ENCODE assay signal across 27 cellular contexts in the genomic region with DNA sequence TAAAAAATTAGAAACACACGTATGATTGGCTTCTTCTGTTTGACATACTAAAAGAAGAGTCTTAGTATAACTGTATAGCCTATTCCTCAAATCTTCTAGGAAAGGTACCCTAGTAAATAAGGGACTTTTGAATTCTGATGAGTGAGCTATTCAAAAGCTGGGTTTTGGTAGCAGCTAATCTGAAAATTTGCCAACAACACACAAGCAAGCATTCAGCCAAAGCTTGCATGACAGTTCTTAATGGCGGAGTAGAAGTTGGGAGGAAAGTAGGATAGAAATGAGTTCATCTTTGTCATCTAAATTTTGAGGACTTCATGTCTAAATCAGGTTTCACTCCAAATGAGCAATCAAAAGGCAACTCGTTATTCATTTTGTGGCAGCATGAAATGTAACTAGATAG.
"Had no signal": no experiment of that assay in that cellular context is flagged by ENCODE, and none has a peak within 500 bp of the region (broad histone marks: within the 10 kb centered on the region; RNA-seq: fewer than 3 reads in every experiment).

No MANE protein-coding gene starts in this region.

- H3K27me3 Mint-ChIP-seq: activated CD8-positive, alpha-beta T cell treated with anti-CD3 and anti-CD28 coated beads for 36 hours; activated naive CD4-positive, alpha-beta T cell treated with anti-CD3 and anti-CD28 coated beads, Interleukin-2, amount 50 U/mL, for 24 hours; activated naive CD8-positive, alpha-beta T cell treated with anti-CD3 and anti-CD28 coated beads for 36 hours; activated naive CD8-positive, alpha-beta T cell treated with anti-CD3 and anti-CD28 coated beads, Interleukin-2, amount 50 U/mL, for 24 hours; activated T-helper 17 cell treated with anti-CD3 and anti-CD28 coated beads, Interleukin-2, amount 50 U/mL, for 72 hours; effector memory CD8-positive, alpha-beta T cell had no signal

- H3K27ac ChIP-seq: adrenal gland, body of pancreas, esophagus muscularis mucosa, foreskin keratinocyte, gastrocnemius medialis, VCaP had no signal

- H3K36me3 ChIP-seq: adrenal gland, esophagus muscularis mucosa, gastrocnemius medialis had no signal

- H3K9me3 Mint-ChIP-seq: activated naive CD4-positive, alpha-beta T cell treated with anti-CD3 and anti-CD28 coated beads for 36 hours; activated naive CD4-positive, alpha-beta T cell treated with anti-CD3 and anti-CD28 coated beads, Interleukin-2, amount 50 U/mL, for 24 hours; activated naive CD8-positive, alpha-beta T cell treated with anti-CD3 and anti-CD28 coated beads for 36 hours; activated T-cell treated with anti-CD3 and anti-CD28 coated beads, Interleukin-2, amount 50 U/mL, for 4 hours; WTC11 had no signal

- H3K36me3 Mint-ChIP-seq: activated naive CD4-positive, alpha-beta T cell treated with anti-CD3 and anti-CD28 coated beads, Interleukin-2, amount 50 U/mL, for 24 hours; activated naive CD8-positive, alpha-beta T cell treated with anti-CD3 and anti-CD28 coated beads for 36 hours; WTC11 had no signal

- H3K27me3 ChIP-seq: adrenal gland, body of pancreas, esophagus muscularis mucosa, foreskin keratinocyte, gastrocnemius medialis had no signal

- H3K4me1 Mint-ChIP-seq: activated naive CD4-positive, alpha-beta T cell treated with anti-CD3 and anti-CD28 coated beads, Interleukin-2, amount 50 U/mL, for 24 hours; activated naive CD8-positive, alpha-beta T cell treated with anti-CD3 and anti-CD28 coated beads for 36 hours; activated naive CD8-positive, alpha-beta T cell treated with anti-CD3 and anti-CD28 coated beads, Interleukin-2, amount 50 U/mL, for 24 hours; activated T-helper 17 cell treated with anti-CD3 and anti-CD28 coated beads, Interleukin-2, amount 50 U/mL, for 72 hours had no signal

- H3K4me3 Mint-ChIP-seq: activated CD8-positive, alpha-beta T cell treated with anti-CD3 and anti-CD28 coated beads for 36 hours; activated naive CD4-positive, alpha-beta T cell treated with anti-CD3 and anti-CD28 coated beads for 36 hours; activated naive CD4-positive, alpha-beta T cell treated with anti-CD3 and anti-CD28 coated beads, Interleukin-2, amount 50 U/mL, for 24 hours; activated naive CD8-positive, alpha-beta T cell treated with anti-CD3 and anti-CD28 coated beads for 36 hours; activated naive CD8-positive, alpha-beta T cell treated with anti-CD3 and anti-CD28 coated beads, Interleukin-2, amount 50 U/mL, for 24 hours; activated T-cell treated with anti-CD3 and anti-CD28 coated beads, Interleukin-2, amount 50 U/mL, for 4 hours; activated T-helper 17 cell treated with anti-CD3 and anti-CD28 coated beads, Interleukin-2, amount 50 U/mL, for 72 hours; effector memory CD8-positive, alpha-beta T cell; WTC11 had no signal

- H3K9me3 ChIP-seq: adrenal gland, body of pancreas, esophagus muscularis mucosa, gastrocnemius medialis had no signal

- H3K4me3 ChIP-seq: adrenal gland, body of pancreas, esophagus muscularis mucosa, gastrocnemius medialis had no signal

- DNase-seq: activated CD4-positive, alpha-beta T cell treated with anti-CD3 and anti-CD28 coated beads for 48 hours; activated CD4-positive, alpha-beta T cell treated with anti-CD3 and anti-CD28 coated beads, Interleukin-2, amount 50 U/mL, for 1 hour; activated CD4-positive, alpha-beta T cell treated with anti-CD3 and anti-CD28 coated beads, Interleukin-2, amount 50 U/mL, for 48 hours; activated CD8-positive, alpha-beta memory T cell treated with anti-CD3 and anti-CD28 coated beads for 24 hours; activated CD8-positive, alpha-beta T cell treated with anti-CD3 and anti-CD28 coated beads for 36 hours; activated effector memory CD4-positive, alpha-beta T cell treated with Interleukin-2 at 50 U/mL for 16 hours; activated gamma-delta T cell treated with Interleukin-2 at 50 U/mL for 16 hours; activated naive CD4-positive, alpha-beta T cell treated with anti-CD3 and anti-CD28 coated beads for 36 hours; activated naive CD8-positive, alpha-beta T cell treated with anti-CD3 and anti-CD28 coated beads for 36 hours; activated naive CD8-positive, alpha-beta T cell treated with anti-CD3 and anti-CD28 coated beads, Interleukin-2, amount 50 U/mL, for 24 hours; activated T-cell treated with anti-CD3 and anti-CD28 coated beads, Interleukin-2, amount 50 U/mL, for 4 hours; adrenal gland; aorta; body of pancreas; cortex of kidney; dermis blood vessel endothelial cell; effector CD4-positive, alpha-beta T cell; effector memory CD8-positive, alpha-beta T cell; erythroblast; foreskin keratinocyte; gastrocnemius medialis; T-helper 2 cell had no signal

- H3K27ac Mint-ChIP-seq: activated CD8-positive, alpha-beta T cell treated with anti-CD3 and anti-CD28 coated beads for 36 hours; activated naive CD4-positive, alpha-beta T cell treated with anti-CD3 and anti-CD28 coated beads for 36 hours; activated naive CD4-positive, alpha-beta T cell treated with anti-CD3 and anti-CD28 coated beads, Interleukin-2, amount 50 U/mL, for 24 hours; activated naive CD8-positive, alpha-beta T cell treated with anti-CD3 and anti-CD28 coated beads for 36 hours; activated naive CD8-positive, alpha-beta T cell treated with anti-CD3 and anti-CD28 coated beads, Interleukin-2, amount 50 U/mL, for 24 hours; activated T-helper 17 cell treated with anti-CD3 and anti-CD28 coated beads, Interleukin-2, amount 50 U/mL, for 72 hours; effector memory CD8-positive, alpha-beta T cell; WTC11 had no signal

- H3K4me1 ChIP-seq: adrenal gland, body of pancreas, esophagus muscularis mucosa, foreskin keratinocyte, gastrocnemius medialis had no signal
